In genomic region chr12:47963340-47964040, GRCh38 we compare ENCODE assay signal across 8 cellular contexts. TPM values are rescaled to one million over a fixed set of nuclear protein-coding genes. Genes with fewer than 3 reads are reported as not detected.
DNase-seq lines count a peak whose midpoint lies in the region; ATAC-seq and TF ChIP-seq lines count a peak whose summit lies in the region.

Gene TMEM106C (plus strand): TSS chr12:47963596. CDS start chr12:47964237, 641 bp downstream.

- H3K27ac Mint-ChIP-seq in IgD-negative memory B cell, result peak within 1 kb of the TSS; percentile 81 to 99 (median 92)

- H3K27me3 ChIP-seq in mucosa of rectum (ENCODE audit: control insufficient read depth in 2 of 2, insufficient read depth in 2 of 2, low read length in 2 of 2), result peaks cover 0 to 3% of the 10 kb centered on the region in 2 donors

- H3K4me3 Mint-ChIP-seq in IgD-negative memory B cell, result peak within 1 kb of the TSS; percentile 97 to 100 (median 98)

- DNase-seq in DMS53 (lab: John Stamatoyannopoulos, UW), result peak; percentile 98
- DNase-seq in OCI-M1 (lab: John Stamatoyannopoulos, UW), result peak; percentile 96
- peak; percentile 92 for DNase-seq in activated T-cell treated with anti-CD3 and anti-CD28 coated beads for 48 hours (ENCODE audit: low read depth)
- peak; percentile 93 to 96 for DNase-seq in erythroblast (lab: John Stamatoyannopoulos, UW)
- DNase-seq in stimulated activated CD8-positive, alpha-beta memory T cell treated with anti-CD3 and anti-CD28 coated beads, Interleukin-4, amount 100 ng/mL, for 48 hours, result peak; percentile 94

- no peaks in the 10 kb centered on the region for H3K36me3 Mint-ChIP-seq in IgD-negative memory B cell

- peak; percentile 34 for TF ChIP-seq POLR2A in erythroblast (IDR thresholded peaks at IDR 0.05; ENCODE audit: low read length)

- peaks cover 17 to 25% of the 10 kb centered on the region in 2 donors for H3K4me1 ChIP-seq in mucosa of rectum (ENCODE audit: control insufficient read depth in 2 of 2, insufficient read depth in 2 of 2, low read length in 2 of 2)

- H3K4me1 Mint-ChIP-seq in IgD-negative memory B cell, result peaks cover 11 to 14% (median 13%) of the 10 kb centered on the region in 3 donors

- no peaks in the 10 kb centered on the region for H3K9me3 ChIP-seq in mucosa of rectum (ENCODE audit: control insufficient read depth in 2 of 2, low read length in 2 of 2)

- peak; percentile 91 for ATAC-seq in GM21529 (IDR thresholded peaks at IDR 0.05; ENCODE audit: unreplicated experiment)

- peaks cover 13% of the 10 kb centered on the region for H3K27me3 Mint-ChIP-seq in IgD-negative memory B cell

- peaks cover 0 to 9% (median 1%) of the 10 kb centered on the region in 3 donors for H3K9me3 Mint-ChIP-seq in IgD-negative memory B cell

- H3K9ac ChIP-seq in mucosa of rectum (ENCODE audit: low read depth in 1 of 2, low read length in 2 of 2), result peak within 1 kb of the TSS; percentile 94

- peak within 1 kb of the TSS; percentile 87 to 94 for H3K4me3 ChIP-seq in mucosa of rectum (ENCODE audit: low read length in 2 of 2)

- H3K36me3 ChIP-seq in mucosa of rectum (ENCODE audit: control insufficient read depth in 2 of 2, insufficient read depth in 2 of 2, low read length in 2 of 2), result peaks cover 18 to 27% of the 10 kb centered on the region in 2 donors

- peak within 1 kb of the TSS; percentile 68 to 91 for H3K27ac ChIP-seq in mucosa of rectum (ENCODE audit: low read depth in 2 of 2, low read length in 2 of 2)

RNA-seq across cellular contexts. Expression of gene TMEM106C, which starts in this region (rescaled TPM):
- polyA plus RNA-seq in IgD-negative memory B cell, result 41.4 TPM

Comparison
In these comparisons a context has a peak if more than half of its experiments do, and no peak if none do; other contexts are left out.
1. Peak in every context shown above with its lines: DNase-seq, ATAC-seq, H3K4me3 ChIP-seq and H3K27ac ChIP-seq.